Comparison of ENCODE assay signal across 17 cellular contexts in genomic region chr9:96935401-96935800, GRCh38. TPM values are rescaled to one million over a fixed set of nuclear protein-coding genes. Genes with fewer than 3 reads are reported as not detected.
DNase-seq lines count a peak whose midpoint lies in the region; ATAC-seq, FAIRE-seq and TF ChIP-seq lines count a peak whose summit lies in the region.
"Not testable (repeated sequence)": the region's sequence is repeated elsewhere in the genome, so short reads cannot be mapped to it uniquely, and the experiment has no call there.
"Had no signal": no experiment of that assay in that cellular context is flagged by ENCODE, and none has a peak within 500 bp of the region (broad histone marks: within the 10 kb centered on the region; RNA-seq: fewer than 3 reads in every experiment).

No MANE protein-coding gene starts in this region.

- TF ChIP-seq EP300 in K562 (IDR thresholded peaks at IDR 0.05; ENCODE audit: low read length): not testable (repeated sequence)

- not testable (repeated sequence) for TF ChIP-seq CTCF in GM20000 (IDR thresholded peaks at IDR 0.05; ENCODE audit: extremely low read depth, missing control alignments); K562 (IDR thresholded peaks at IDR 0.05 in 2 of 3, conservative IDR thresholded peaks at IDR 0.05 in 1 of 3; ENCODE audit: insufficient read depth in 2 of 3, low read depth in 1 of 3, low read length in 3 of 3); endodermal cell (conservative IDR thresholded peaks at IDR 0.05); osteoblast (IDR thresholded peaks at IDR 0.05; ENCODE audit: extremely low read depth, low read depth, low read length)

- POLR2A ChIA-PET in K562 (lab: Yijun Ruan, JAX): not testable (repeated sequence)

- 82% methylated on average over 12 of the region's 15 CpGs for WGBS in K562 (ENCODE audit: insufficient coverage, low coverage, missing lambda C conversion rate)
- 91 to 96% methylated on average over 4 to 12 of the region's 15 CpGs for WGBS in endodermal cell (ENCODE audit: insufficient coverage in 1 of 2, insufficient read length in 1 of 2), 2 experiments

- in situ Hi-C loops in K562 (cut with MboI): not testable (repeated sequence)

- H3K36me3 Mint-ChIP-seq in endodermal cell (ENCODE audit: low read depth): not testable (repeated sequence)

- not testable (repeated sequence) for TF ChIP-seq RAD21 in K562 (CRISPR knock-in tag; conservative IDR thresholded peaks at IDR 0.05 in 1 of 2, IDR thresholded peaks at IDR 0.05 in 1 of 2)

- H3K4me2 ChIP-seq in Karpas-422 (ENCODE audit: low read depth, low read length, poor library complexity, severe bottlenecking); K562 (ENCODE audit: insufficient read depth, low read length); osteoblast (ENCODE audit: insufficient read depth, low read length): not testable (repeated sequence)

- H3K27ac ChIP-seq in Karpas-422 (ENCODE audit: low read length); K562 (ENCODE audit: extremely low read depth, low read depth, low read length); endodermal cell (ENCODE audit: low read depth, low read length); osteoblast (ENCODE audit: low read depth, low read length): not testable (repeated sequence)

- not testable (repeated sequence) for H3K4me1 Mint-ChIP-seq in endodermal cell

- FAIRE-seq in GM12892 (lab: Jason Lieb, UNC); K562 (lab: Jason Lieb, UNC): not testable (repeated sequence)

- not testable (repeated sequence) for H3K9me3 Mint-ChIP-seq in endodermal cell

- H3K4me3 ChIP-seq in Karpas-422 (ENCODE audit: low read length); K562; endodermal cell (ENCODE audit: low read length); osteoblast (ENCODE audit: insufficient read depth, low read length): not testable (repeated sequence)

- ATAC-seq in K562: not testable (repeated sequence)

- H3K36me3 ChIP-seq in Karpas-422 (ENCODE audit: insufficient read depth, low read length); K562 (ENCODE audit: control insufficient read depth, insufficient read depth, low read length); endodermal cell (ENCODE audit: control insufficient read depth, insufficient read depth, low read length); osteoblast (ENCODE audit: insufficient read depth, low read length): not testable (repeated sequence)

- not testable (repeated sequence) for H3K27me3 ChIP-seq in Karpas-422 (ENCODE audit: low read length); K562 (ENCODE audit: control insufficient read depth in 2 of 2, insufficient read depth in 2 of 2, low read length in 2 of 2); endodermal cell (ENCODE audit: control insufficient read depth, insufficient read depth, low read length, poor library complexity, severe bottlenecking); osteoblast (ENCODE audit: insufficient read depth, low read length)

- not testable (repeated sequence) for H2AFZ ChIP-seq in Karpas-422 (ENCODE audit: low read length); K562 (ENCODE audit: low read depth, low read length); osteoblast (ENCODE audit: low read length)

- H3K9ac ChIP-seq in Karpas-422 (ENCODE audit: low read length); K562 (ENCODE audit: insufficient read depth in 1 of 2, low read depth in 2 of 2, low read length in 2 of 2); endodermal cell (ENCODE audit: extremely low read depth, low read length, poor library complexity, severe bottlenecking): not testable (repeated sequence)

- H3K27ac Mint-ChIP-seq in endodermal cell: not testable (repeated sequence)

- H3K9me2 ChIP-seq in Karpas-422 (replicated peaks; ENCODE audit: insufficient read depth, low read length): not testable (repeated sequence)

- H3K9me1 ChIP-seq in K562 (ENCODE audit: control insufficient read depth, insufficient read depth, low read length): not testable (repeated sequence)

- not testable (repeated sequence) for H3K79me2 ChIP-seq in Karpas-422 (ENCODE audit: low read length); K562 (ENCODE audit: control insufficient read depth, insufficient read depth, low read length); osteoblast (ENCODE audit: insufficient read depth, low read length)

- H3K4me1 ChIP-seq in Karpas-422 (ENCODE audit: low read length); K562 (replicated peaks in 1 of 2; ENCODE audit: control insufficient read depth in 2 of 2, insufficient read depth in 2 of 2, low read length in 2 of 2); endodermal cell (ENCODE audit: control insufficient read depth, insufficient read depth, low read length); osteoblast (ENCODE audit: insufficient read depth, low read length): not testable (repeated sequence)

- intact Hi-C loops in K562 (cut with micrococcal nuclease): not testable (repeated sequence)

- H3K4me3 Mint-ChIP-seq in endodermal cell: not testable (repeated sequence)

- H3K27me3 Mint-ChIP-seq in endodermal cell (ENCODE audit: insufficient read depth): not testable (repeated sequence)

- CTCF ChIA-PET in K562 (lab: Yijun Ruan, JAX; ENCODE audit: low intra/inter-chr PET ratio): not testable (repeated sequence)

- H4K20me1 ChIP-seq in Karpas-422 (ENCODE audit: insufficient read depth, low read depth, low read length); K562 (replicated peaks; ENCODE audit: control insufficient read depth, insufficient read depth, low read length); osteoblast (ENCODE audit: insufficient read depth, low read length): not testable (repeated sequence)

- TF ChIP-seq POLR2A in GM12892 (IDR thresholded peaks at IDR 0.05; ENCODE audit: low read depth, low read length); K562 (conservative IDR thresholded peaks at IDR 0.05): not testable (repeated sequence)

- BruUV-seq in K562 (replicated peaks; lab: Mats Ljungman, UMichigan): not testable (repeated sequence)

- not testable (repeated sequence) for H3K9me3 ChIP-seq in Karpas-422 (ENCODE audit: low read length); K562 (replicated peaks; ENCODE audit: control insufficient read depth, insufficient read depth, low read depth, low read length); endodermal cell (ENCODE audit: control insufficient read depth, low read length); osteoblast (ENCODE audit: low read depth, low read length)

- peak; percentile 3 for DNase-seq in AG20443 (ENCODE audit: low spot score)
- peak; percentile 9 for DNase-seq in GM12892 (ENCODE audit: insufficient read length)
- peak; percentile 1 for DNase-seq in GM20000 (ENCODE audit: low spot score)
- peak; percentile 10 for DNase-seq in Karpas-422
- peak in 1 of 4 experiments; percentile 1 for DNase-seq in K562 (ENCODE audit: extremely low read depth in 1 of 4, low spot score in 3 of 4)
- peak; percentile 35 for DNase-seq in endodermal cell
- DNase-seq in islet precursor cell: peak; percentile 47
- DNase-seq in osteoblast (ENCODE audit: insufficient read length, low spot score, missing footprints): peak; percentile 2

TF ChIP-seq in K562, 482 proteins besides CTCF, POLR2A, EP300 and RAD21:
- 0 out of 2 replicates have a peak, but pooled peaks have one; percentile 40 for TF ChIP-seq POLR2G (IDR thresholded peaks at IDR 0.05; ENCODE audit: low read depth, low read length)
- TF ChIP-seq ZBTB33 (CRISPR knock-in tag; IDR thresholded peaks at IDR 0.05): 0 out of 2 replicates have a peak, but pooled peaks have one; percentile 12

RNA-seq across cellular contexts. Expression of gene NUTM2G, which starts 6.8 kb away (rescaled TPM):
- polyA plus RNA-seq in GM12892 (2012; ENCODE audit: missing spikeins): 0.64 TPM
- total RNA-seq in Karpas-422 (2014; rRNA removed; shearing (Covaris generic); ENCODE audit: low replicate concordance): not detected in 2 replicates
- total RNA-seq in K562 (2011; cell fraction: chromatin; rRNA removed; ENCODE audit: low replicate concordance): not detected in 2 replicates
- not detected in 2 replicates for total RNA-seq in K562 (2011; cell fraction: nucleolus; rRNA removed)
- not detected in 2 replicates for total RNA-seq in K562 (2011; cell fraction: nucleoplasm; rRNA removed)
- total RNA-seq in K562 (2014; rRNA removed) (not detected in 2 replicates), K562 (2014; rRNA removed; fragmentation: Illumina TruSeq; extraction: Trizol) (not detected in 2 replicates), K562 (2015; rRNA removed; fragmentation: Illumina TruSeq; extraction: Trizol) (not detected in 2 replicates), K562 (2021) (not detected in 2 replicates), endodermal cell (not detected), osteoblast (not detected in 2 replicates)
- polyA plus RNA-seq in K562 (2011; rRNA removed) (not detected in 2 replicates), K562 (2014; fragmentation: Illumina TruSeq; extraction: Trizol) (not detected in 2 replicates), K562 (2014; fragmentation: Nextera tagmentation; extraction: Ambion mirVana) (under 1 TPM; 0.03 TPM), K562 (2014; rRNA removed) (not detected in 2 replicates)
- not detected in 2 replicates for polyA plus RNA-seq in K562 (2011; cell fraction: cytosol; rRNA removed)
- polyA plus RNA-seq in K562 (2011; cell fraction: nucleus; rRNA removed): not detected in 2 replicates
- 0.65 and 0.69 TPM in 2 replicates for polyA plus RNA-seq in K562 (2012)
- not detected in 2 replicates for polyA minus RNA-seq in K562 (2011; rRNA and poly(A)+ RNA removed)
- polyA minus RNA-seq in K562 (2011; cell fraction: cytosol; rRNA and poly(A)+ RNA removed): not detected in 2 replicates
- not detected in 2 replicates for polyA minus RNA-seq in K562 (2011; cell fraction: nucleus; rRNA and poly(A)+ RNA removed)
- polyA plus RNA-seq in endodermal cell (2013, experiment 1 of 2): not detected
- not detected for polyA plus RNA-seq in endodermal cell (2013, experiment 2 of 2)
- total RNA-seq: Calu3; CD4-positive, alpha-beta T cell; CD8-positive, alpha-beta memory T cell; G401; GM23248; H1; HFFc6 had no signal
- polyA plus RNA-seq: AG04450, CD14-positive monocyte, GM23248 had no signal
